Comparison of ENCODE assay signal across 1 cellular context in the genomic region with DNA sequence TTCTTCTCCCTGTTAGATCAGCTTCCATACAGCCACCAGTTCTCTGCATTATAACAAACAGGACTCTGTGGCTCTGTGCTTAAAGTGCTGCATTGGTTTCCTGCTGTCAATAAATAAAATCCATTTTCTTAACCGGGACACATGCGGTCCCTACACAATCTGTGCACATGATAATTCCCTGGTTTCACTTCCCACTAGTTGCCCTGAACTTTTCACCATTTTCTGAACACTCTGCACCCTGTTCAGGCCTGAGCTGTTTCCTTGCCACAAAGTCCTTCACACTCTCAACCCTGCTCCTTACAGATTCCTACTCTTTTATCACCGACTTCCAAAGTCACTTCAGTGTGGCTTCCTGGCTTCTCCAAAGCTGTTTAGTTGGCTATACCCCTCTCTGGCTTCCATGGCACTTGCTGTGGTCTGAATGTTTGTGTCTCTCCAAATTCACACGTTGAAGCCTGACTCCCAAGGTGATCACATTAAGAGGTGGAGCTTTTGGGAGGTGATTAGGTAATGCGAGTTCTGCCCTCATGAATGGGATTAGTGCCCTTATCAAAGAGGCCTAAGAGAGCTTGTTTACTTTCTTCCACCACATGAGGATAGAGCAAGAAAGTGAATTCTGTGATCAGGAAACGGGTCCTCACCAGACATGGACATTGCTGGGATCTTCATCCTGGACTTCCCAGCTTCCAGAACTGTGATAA.
TF ChIP-seq lines count a peak whose summit lies in the region.

No MANE protein-coding gene starts in this region.

TF ChIP-seq in HepG2, 621 proteins besides CTCF, POLR2A, EP300 and RAD21:
- no peak for TF ChIP-seq KMT2A (CRISPR knock-in tag; IDR thresholded peaks at IDR 0.05)
- TF ChIP-seq ZNF720 (CRISPR knock-in tag; IDR thresholded peaks at IDR 0.05) = no peak
- TF ChIP-seq KLF13 (CRISPR knock-in tag; IDR thresholded peaks at IDR 0.05) = no peak
- no peak for TF ChIP-seq PHF5A (CRISPR knock-in tag; IDR thresholded peaks at IDR 0.05; ENCODE audit: low read depth, unreplicated experiment)
- TF ChIP-seq MATR3 (CRISPR knock-in tag; IDR thresholded peaks at IDR 0.05) = no peak
- TF ChIP-seq AHR (CRISPR knock-in tag; IDR thresholded peaks at IDR 0.05) = no peak
- TF ChIP-seq KDM5A (IDR thresholded peaks at IDR 0.05; ENCODE audit: borderline replicate concordance, low read length) = no peak
TF ChIP-seq in HepG2: peak in this region for 0.
